Comparison of ENCODE assay signal across 32 cellular contexts in genomic region chr1:230651235-230651634, GRCh38. TPM values are rescaled to one million over a fixed set of nuclear protein-coding genes. Genes with fewer than 3 reads are reported as not detected.
DNase-seq lines count a peak whose midpoint lies in the region; ATAC-seq and TF ChIP-seq lines count a peak whose summit lies in the region.
"Had no signal": no experiment of that assay in that cellular context is flagged by ENCODE, and none has a peak within 500 bp of the region (broad histone marks: within the 10 kb centered on the region; RNA-seq: fewer than 3 reads in every experiment).

No MANE protein-coding gene starts in this region.

- no peak overlapping the region for H3K9ac ChIP-seq in PC-3 (ENCODE audit: low read length)
- H3K9ac ChIP-seq: BLaER1; BLaER1 treated with 17β-estradiol and CSF1 and Interleukin-3, amounts not matched to agents 10 nM and 100 nM had no signal

- H3K27me3 ChIP-seq in PC-3 (ENCODE audit: low read length) = no peaks in the 10 kb centered on the region
- H3K27me3 ChIP-seq: BE2C; BLaER1; BLaER1 treated with 17β-estradiol and CSF1 and Interleukin-3, amounts not matched to agents 10 nM and 100 nM had no signal

- no peak overlapping the region for H2AFZ ChIP-seq in PC-3 (ENCODE audit: low read length)

- H3K79me2 ChIP-seq in PC-3 (ENCODE audit: low read length) = peaks cover 96% of the 10 kb centered on the region

- H3K9me3 Mint-ChIP-seq in Calu3 (ENCODE audit: low read depth, unreplicated experiment) = no peaks in the 10 kb centered on the region
- peaks cover 41% of the 10 kb centered on the region for H3K9me3 Mint-ChIP-seq in progenitor cell of endocrine pancreas (ENCODE audit: low read depth)
- H3K9me3 Mint-ChIP-seq: CD8-positive, alpha-beta memory T cell had no signal

- DNase-seq in Calu3 (no peak), PC-3 (peak; percentile 32), progenitor cell of endocrine pancreas (ENCODE audit: low spot score, unreplicated experiment) (no peak), Kasumi-1 (lab: John Stamatoyannopoulos, UW) (no peak), GOT3 (lab: John Stamatoyannopoulos, UW) (no peak)
- DNase-seq: 8988T; ACHN; AML-193; BE2C; C1 segment of cervical spinal cord; Caco-2; CD4-positive, alpha-beta memory T cell; CD4-positive, alpha-beta T cell; CD4-positive, CD25-positive, alpha-beta regulatory T cell; CD8-positive, alpha-beta memory T cell; CD8-positive, alpha-beta T cell; COR-L47; DMS 273 treated with DMSO at 0.1 percent for 48 hours; DMS153; DMS53; DMS79; DMS79 treated with DMSO at 0.1 percent for 48 hours; DND-41; EL had no signal

- ATAC-seq in PC-3 (peak; percentile 92), GM19035 (IDR thresholded peaks at IDR 0.05; ENCODE audit: unreplicated experiment) (no peak)
- ATAC-seq: A549; CD8-positive, alpha-beta T cell had no signal

- BruUV-seq in Calu3 (replicated peaks; lab: Mats Ljungman, UMichigan) = no TSS peak
- BruUV-seq in PC-3 (replicated peaks; lab: Mats Ljungman, UMichigan) = no TSS peak

- CTCF ChIA-PET in Calu3 (lab: Charles Lee) = interaction anchor here (0.6 to 1.4 kb wide), 6 partner anchors 8 to 282 kb away, joined by 3 to 5 read pairs (median 3); partner anchors contain the start of gene COG2
- CTCF ChIA-PET in PC-3 (lab: Charles Lee) = no interaction called here

- no peak overlapping the region for H3K4me3 ChIP-seq in PC-3 (ENCODE audit: low read length)
- H3K4me3 ChIP-seq: A549; BLaER1; BLaER1 treated with 17β-estradiol and CSF1 and Interleukin-3, amounts not matched to agents 10 nM and 100 nM had no signal

- H3K27ac Mint-ChIP-seq in Calu3 (ENCODE audit: unreplicated experiment) (peak overlapping the region; percentile 40), progenitor cell of endocrine pancreas (peak overlapping the region; percentile 63)
- H3K27ac Mint-ChIP-seq: B cell; CD14-positive monocyte; CD4-positive, alpha-beta T cell; CD8-positive, alpha-beta memory T cell; CD8-positive, alpha-beta T cell had no signal

- POLR2A ChIA-PET in PC-3 (lab: Charles Lee; ENCODE audit: unreplicated experiment) = interaction anchor here (0.8 to 1.2 kb wide), 2 partner anchors 8 to 10 kb away, joined by 5 to 7 read pairs; no protein-coding TSS in a partner anchor

- H3K4me2 ChIP-seq in PC-3 (ENCODE audit: low read length) = no peak overlapping the region
- H3K4me2 ChIP-seq: A549; BLaER1; BLaER1 treated with 17β-estradiol and CSF1 and Interleukin-3, amounts not matched to agents 10 nM and 100 nM had no signal

- H3K4me1 ChIP-seq in PC-3 (ENCODE audit: insufficient read depth, low read length) = peaks cover 10% of the 10 kb centered on the region
- H3K4me1 ChIP-seq: A549, BE2C, BLaER1, Caco-2 had no signal

- H4K20me1 ChIP-seq in PC-3 (ENCODE audit: low read length) = peaks cover 31% of the 10 kb centered on the region

- H3K36me3 Mint-ChIP-seq in Calu3 (ENCODE audit: insufficient read depth, unreplicated experiment) = peaks cover 7% of the 10 kb centered on the region
- peaks cover 51% of the 10 kb centered on the region for H3K36me3 Mint-ChIP-seq in progenitor cell of endocrine pancreas (ENCODE audit: insufficient read depth)

- no peaks in the 10 kb centered on the region for H3K9me3 ChIP-seq in PC-3 (ENCODE audit: low read length)
- H3K9me3 ChIP-seq: BE2C had no signal

- no peak for TF ChIP-seq CTCF in Calu3 (IDR thresholded peaks at IDR 0.05; ENCODE audit: unreplicated experiment)
- TF ChIP-seq CTCF in PC-3 (conservative IDR thresholded peaks at IDR 0.05; ENCODE audit: low read depth, low read length) = no peak
- no peak for TF ChIP-seq CTCF in progenitor cell of endocrine pancreas (IDR thresholded peaks at IDR 0.05; ENCODE audit: unreplicated experiment)

- no peaks in the 10 kb centered on the region for H3K27me3 Mint-ChIP-seq in Calu3 (ENCODE audit: unreplicated experiment)
- no peaks in the 10 kb centered on the region for H3K27me3 Mint-ChIP-seq in progenitor cell of endocrine pancreas
- H3K27me3 Mint-ChIP-seq: B cell; CD4-positive, alpha-beta memory T cell; CD4-positive, alpha-beta T cell; CD4-positive, CD25-positive, alpha-beta regulatory T cell; CD8-positive, alpha-beta memory T cell had no signal

- no peaks in the 10 kb centered on the region for H3K9me2 ChIP-seq in PC-3 (replicated peaks; ENCODE audit: low read length)

- no peak overlapping the region for H3K4me3 Mint-ChIP-seq in Calu3 (ENCODE audit: low read depth, unreplicated experiment)
- H3K4me3 Mint-ChIP-seq in progenitor cell of endocrine pancreas (ENCODE audit: low read depth) = no peak overlapping the region
- H3K4me3 Mint-ChIP-seq: B cell; CD14-positive monocyte; CD4-positive, alpha-beta T cell; CD4-positive, CD25-positive, alpha-beta regulatory T cell; CD8-positive, alpha-beta memory T cell; CD8-positive, alpha-beta T cell had no signal

- intact Hi-C loops in Calu3 (cut with micrococcal nuclease; ENCODE audit: unreplicated experiment) (no loop called here), PC-3 (cut with micrococcal nuclease) (loop anchor here (2.0 kb wide), 1 partner anchor 30 kb away; no protein-coding TSS in a partner anchor)

- H3F3A ChIP-seq in PC-3 (ENCODE audit: low read length, unreplicated experiment) = no peaks in the 10 kb centered on the region

- H3K36me3 ChIP-seq in PC-3 (ENCODE audit: low read depth, low read length) = peaks cover 13% of the 10 kb centered on the region
- H3K36me3 ChIP-seq: BE2C had no signal

- H3K4me1 Mint-ChIP-seq in Calu3 (ENCODE audit: low read depth, unreplicated experiment) (peaks cover 32% of the 10 kb centered on the region), progenitor cell of endocrine pancreas (ENCODE audit: low read depth) (peaks cover 26% of the 10 kb centered on the region)

- no peak overlapping the region for H3K27ac ChIP-seq in PC-3 (ENCODE audit: low read length)
- H3K27ac ChIP-seq: 22Rv1; A549; BLaER1; BLaER1 treated with 17β-estradiol and CSF1 and Interleukin-3, amounts not matched to agents 10 nM and 100 nM; C4-2B had no signal

RNA-seq across cellular contexts. Expression of gene COG2, which starts 9.0 kb away (rescaled TPM):
- total RNA-seq in Calu3 (2022) (55.0 and 59.2 TPM in 2 replicates), PC-3 (2014; rRNA removed) (42.0 and 51.0 TPM in 2 replicates), progenitor cell of endocrine pancreas (45.2 and 48.3 TPM in 2 replicates)
